14 cellular contexts compared by ENCODE assay signal in genomic region chr11:16239130-16240105, GRCh38.
DNase-seq lines count a peak whose midpoint lies in the region; ATAC-seq lines count a peak whose summit lies in the region.
"Had no signal": no experiment of that assay in that cellular context is flagged by ENCODE, and none has a peak within 500 bp of the region (broad histone marks: within the 10 kb centered on the region; RNA-seq: fewer than 3 reads in every experiment).

No MANE protein-coding gene starts in this region.

- peak overlapping the region; percentile 49 for H3K4me3 ChIP-seq in endocrine pancreas (ENCODE audit: control insufficient read depth, insufficient read depth, low read length)

- no peaks in the 10 kb centered on the region for H3K36me3 ChIP-seq in endocrine pancreas (ENCODE audit: control insufficient read depth, insufficient read depth, low read length)

- no peak overlapping the region for H3K9ac ChIP-seq in endocrine pancreas (ENCODE audit: control insufficient read depth, insufficient read depth, low read length)
- H3K9ac ChIP-seq: KMS-11 had no signal

- DNase-seq in Right ventricle myocardium inferior (ENCODE audit: missing footprints) (no peak), cardiac septum (ENCODE audit: low spot score) (no peak), midbrain (lab: John Stamatoyannopoulos, UW) (peak; percentile 10)
- DNase-seq: activated CD8-positive, alpha-beta memory T cell treated with anti-CD3 and anti-CD28 coated beads, Interleukin-2, amount 10 ng/mL, durations not matched to agents 7 days and 5 days; glutamatergic neuron; NCI-H187 had no signal

- intact Hi-C loops in Right ventricle myocardium inferior (cut with DNase I) (loop anchor here (5.0 kb wide), 2 partner anchors 53 to 368 kb away; no protein-coding TSS in a partner anchor), cardiac septum (cut with DNase I) (loop anchor here (5.0 to 10.0 kb wide), 2 partner anchors 55 to 373 kb away; no protein-coding TSS in a partner anchor)

- H3K9me3 ChIP-seq in endocrine pancreas (ENCODE audit: control insufficient read depth, low read length), result no peaks in the 10 kb centered on the region

- ATAC-seq in Right ventricle myocardium inferior, result peak; percentile 72
- no peak for ATAC-seq in HG02763 (IDR thresholded peaks at IDR 0.05; ENCODE audit: unreplicated experiment)
- no peak for ATAC-seq in GM21367 (IDR thresholded peaks at IDR 0.05; ENCODE audit: unreplicated experiment)
- ATAC-seq in GM21529 (IDR thresholded peaks at IDR 0.05; ENCODE audit: unreplicated experiment), result no peak
- no peak for ATAC-seq in GM19395 (IDR thresholded peaks at IDR 0.05; ENCODE audit: unreplicated experiment)
- ATAC-seq: activated CD8-positive, alpha-beta memory T cell treated with anti-CD3 and anti-CD28 coated beads, Interleukin-2, amount 10 ng/mL, durations not matched to agents 7 days and 5 days; left lobe of liver; SK-N-SH treated with all-trans-retinoic acid at 6 μM for 48 hours had no signal

- H3K27me3 ChIP-seq in endocrine pancreas (ENCODE audit: control insufficient read depth, insufficient read depth, low read length), result no peaks in the 10 kb centered on the region

- H3K4me1 ChIP-seq in endocrine pancreas (ENCODE audit: control insufficient read depth, insufficient read depth, low read length), result peaks cover 20% of the 10 kb centered on the region
